In genomic region chr17:62746941-62747340, GRCh38 we compare ENCODE assay signal across 24 cellular contexts.
DNase-seq lines count a peak whose midpoint lies in the region; ATAC-seq, FAIRE-seq and TF ChIP-seq lines count a peak whose summit lies in the region.
"Had no signal": no experiment of that assay in that cellular context is flagged by ENCODE, and none has a peak within 500 bp of the region (broad histone marks: within the 10 kb centered on the region; RNA-seq: fewer than 3 reads in every experiment).

No MANE protein-coding gene starts in this region.

- no peak overlapping the region for H2AFZ ChIP-seq in HepG2 (ENCODE audit: low read length)
- H2AFZ ChIP-seq: PC-9 had no signal

- no peak for TF ChIP-seq CTCF in HepG2 (CRISPR knock-in tag; IDR thresholded peaks at IDR 0.05)
- no peak for TF ChIP-seq CTCF in right lobe of liver (IDR thresholded peaks at IDR 0.05)

- intact Hi-C loops in HepG2 (cut with micrococcal nuclease; ENCODE audit: unreplicated experiment) (no loop called here), right lobe of liver (cut with DNase I) (no loop called here)

- POLR2A ChIA-PET in HepG2 (lab: Yijun Ruan, JAX) = no interaction called here

- WGBS in HepG2 (ENCODE audit: low lambda C conversion rate) = 5% methylated on average over 8 of the region's 8 CpGs
- 51% methylated on average over 8 of the region's 8 CpGs for WGBS in right lobe of liver (ENCODE audit: insufficient coverage, low coverage, low lambda C conversion rate, missing lambda C conversion rate)

- no peaks in the 10 kb centered on the region for H4K20me1 ChIP-seq in HepG2 (ENCODE audit: insufficient read depth, low read length)

- no peaks in the 10 kb centered on the region for H3K79me2 ChIP-seq in HepG2 (ENCODE audit: insufficient read depth, low read length)

- H3K27ac ChIP-seq in HepG2 (ENCODE audit: extremely low read length, insufficient read depth, low read length) = no peak overlapping the region
- no peak overlapping the region for H3K27ac ChIP-seq in right lobe of liver
- H3K27ac ChIP-seq: KMS-11, PC-9, SJSA1 had no signal

- in situ Hi-C loops in HepG2 (cut with HindIII; ENCODE audit: extremely low pct_ligation_motif_present, low pct_unique_long_range_greater_than_20kb) = no loop called here

- CTCF ChIA-PET in HepG2 (lab: Yijun Ruan, JAX; ENCODE audit: low intra/inter-chr PET ratio, low total read pairs) = no interaction called here

- no peak for TF ChIP-seq POLR2A in HepG2 (IDR thresholded peaks at IDR 0.05; ENCODE audit: insufficient read depth in 1 of 2, low read depth in 2 of 2, low read length in 2 of 2)
- TF ChIP-seq POLR2A in right lobe of liver (IDR thresholded peaks at IDR 0.05) = no peak

- H3K27me3 ChIP-seq in HepG2 (ENCODE audit: control insufficient read depth in 1 of 2, insufficient read depth in 2 of 2, low read length in 2 of 2) (peaks cover 10 to 65% of the 10 kb centered on the region in 2 experiments), right lobe of liver (no peaks in the 10 kb centered on the region)
- H3K27me3 ChIP-seq: SJSA1 had no signal

- H3K4me3 ChIP-seq in HepG2 (replicated peaks in 1 of 3; ENCODE audit: insufficient read depth in 1 of 3, low read depth in 2 of 3, low read length in 3 of 3) = no peak overlapping the region
- no peak overlapping the region for H3K4me3 ChIP-seq in right lobe of liver
- H3K4me3 ChIP-seq: PC-9, SJSA1 had no signal

- no TSS peak for BruUV-seq in HepG2 (replicated peaks; lab: Mats Ljungman, UMichigan)

- ATAC-seq in HepG2 = no peak
- ATAC-seq in right lobe of liver = no peak
- ATAC-seq in HG03045 (IDR thresholded peaks at IDR 0.05; ENCODE audit: unreplicated experiment) = no peak
- ATAC-seq: Right ventricle myocardium inferior had no signal

- H3K36me3 ChIP-seq in HepG2 (replicated peaks in 1 of 2; ENCODE audit: control insufficient read depth in 1 of 2, insufficient read depth in 2 of 2, low read length in 2 of 2) (no peaks in the 10 kb centered on the region), right lobe of liver (no peaks in the 10 kb centered on the region)
- H3K36me3 ChIP-seq: SJSA1 had no signal

- no peak for TF ChIP-seq RAD21 in HepG2 (CRISPR knock-in tag; IDR thresholded peaks at IDR 0.05)

- TF ChIP-seq EP300 in HepG2 (IDR thresholded peaks at IDR 0.05; ENCODE audit: low read depth in 2 of 2, low read length in 2 of 2) (no peak), HepG2 (CRISPR knock-in tag; IDR thresholded peaks at IDR 0.05; ENCODE audit: borderline replicate concordance) (no peak)

- H3K9me3 ChIP-seq in HepG2 (ENCODE audit: low read length) (no peaks in the 10 kb centered on the region), right lobe of liver (no peaks in the 10 kb centered on the region)
- H3K9me3 ChIP-seq: SJSA1 had no signal

- no peak for FAIRE-seq in HepG2 (lab: Jason Lieb, UNC)
- FAIRE-seq in urothelium cell line (lab: Jason Lieb, UNC) = peak; percentile 69
- FAIRE-seq: G401.6, GM12891, H54 had no signal

- no peak overlapping the region for H3K9ac ChIP-seq in HepG2 (ENCODE audit: insufficient read depth, low read depth, low read length)
- H3K9ac ChIP-seq: KMS-11 had no signal

- no peak overlapping the region for H3K4me2 ChIP-seq in HepG2 (ENCODE audit: low read depth, low read length)
- H3K4me2 ChIP-seq: KMS-11, PC-9 had no signal

- no peak for DNase-seq in HepG2 (ENCODE audit: low spot score)
- DNase-seq in right lobe of liver = no peak
- DNase-seq in amniotic epithelial cell (ENCODE audit: low read depth) = peak; percentile 89
- DNase-seq in left kidney (ENCODE audit: low read depth, low spot score) = peak; percentile 28
- no peak for DNase-seq in urothelium cell line (ENCODE audit: low spot score)
- DNase-seq in middle frontal gyrus (ENCODE audit: extremely low spot score, low spot score) = no peak
- no peak for DNase-seq in DMS114 treated with DMSO at 0.1 percent for 48 hours (lab: John Stamatoyannopoulos, UW; ENCODE audit: unreplicated experiment)
- DNase-seq: 8988T; C1 segment of cervical spinal cord; CD4-positive, alpha-beta memory T cell; COR-L47; MM.1S; NCI-H1694; NCI-H2029 treated with DMSO at 0.1 percent for 48 hours; NCI-H446 treated with DMSO at 0.1 percent for 48 hours; NCI-H526 treated with DMSO at 0.1 percent for 48 hours; PC-9 had no signal

- no peaks in the 10 kb centered on the region for H3K4me1 ChIP-seq in HepG2 (ENCODE audit: insufficient read depth, low read length)
- no peaks in the 10 kb centered on the region for H3K4me1 ChIP-seq in right lobe of liver
- H3K4me1 ChIP-seq: SJSA1 had no signal

TF ChIP-seq in HepG2, 621 proteins besides CTCF, POLR2A, EP300 and RAD21:
- TF ChIP-seq NRL (CRISPR knock-in tag; IDR thresholded peaks at IDR 0.05; ENCODE audit: borderline replicate concordance) (no peak), PRDM10 (CRISPR knock-in tag; IDR thresholded peaks at IDR 0.05; ENCODE audit: low read depth) (no peak), FIP1L1 (IDR thresholded peaks at IDR 0.05; ENCODE audit: borderline replicate concordance, insufficient read depth, low read depth, low read length) (no peak), EZH2 (conservative IDR thresholded peaks at IDR 0.05; ENCODE audit: low read depth, low read length) (0 out of 2 replicates have a peak, but pooled peaks have one; percentile 41), SNRNP70 (IDR thresholded peaks at IDR 0.05; ENCODE audit: low read depth, low read length) (no peak), ZNF276 (CRISPR knock-in tag; IDR thresholded peaks at IDR 0.05; ENCODE audit: low read depth) (no peak), FOXM1 (CRISPR knock-in tag; IDR thresholded peaks at IDR 0.05) (no peak), RBAK (CRISPR knock-in tag; IDR thresholded peaks at IDR 0.05) (no peak)
TF ChIP-seq in HepG2: peak in this region for 1.

Comparison
In these comparisons a context has a peak if more than half of its experiments do, and no peak if none do; other contexts are left out.
1. DNase-seq: peak in amniotic epithelial cell (single experiment) and left kidney (single experiment); none in HepG2 (single experiment), right lobe of liver (0 of 3), urothelium cell line (single experiment), middle frontal gyrus (single experiment) and DMS114 treated with DMSO at 0.1 percent for 48 hours (single experiment).